8 cellular contexts compared by ENCODE assay signal in the genomic region with DNA sequence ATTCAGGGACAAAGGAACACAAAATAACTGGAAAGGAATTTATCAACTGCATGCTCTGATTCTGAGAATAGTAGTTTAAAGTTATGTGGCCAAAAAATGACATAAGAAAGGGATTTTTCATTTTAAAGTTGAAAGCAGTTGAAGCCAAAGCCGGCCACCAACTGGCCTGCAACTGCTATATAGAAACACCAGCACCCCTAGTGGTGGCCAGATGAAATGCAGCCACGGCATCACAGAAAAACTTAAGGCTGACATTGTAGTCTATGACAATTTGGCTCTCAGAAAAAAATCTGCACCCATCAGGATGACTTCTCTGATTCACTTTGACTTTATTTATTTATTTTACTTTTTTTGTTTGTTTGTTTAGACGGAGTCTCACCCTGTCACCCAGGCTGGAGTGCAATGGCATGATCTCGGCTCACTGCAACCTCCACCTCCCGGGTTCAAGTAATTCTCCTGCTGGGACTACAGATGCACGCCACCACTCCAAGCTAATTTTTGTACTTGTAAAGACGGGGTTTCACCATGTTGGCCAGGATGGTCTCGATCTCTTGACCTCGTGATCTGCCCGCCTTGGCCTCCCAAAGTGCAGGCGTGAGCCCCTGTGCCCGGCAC. TPM values are rescaled to one million over a fixed set of nuclear protein-coding genes. Genes with fewer than 3 reads are reported as not detected.
DNase-seq lines count a peak whose midpoint lies in the region; ATAC-seq, FAIRE-seq and TF ChIP-seq lines count a peak whose summit lies in the region.

No MANE protein-coding gene starts in this region.

- no peaks in the 10 kb centered on the region for H3K79me2 ChIP-seq in mammary epithelial cell (ENCODE audit: insufficient read depth, low read length)

- no peaks in the 10 kb centered on the region for H3K4me1 ChIP-seq in mammary epithelial cell (ENCODE audit: insufficient read depth, low read length)
- no peaks in the 10 kb centered on the region for H3K4me1 ChIP-seq in kidney (ENCODE audit: control insufficient read depth in 1 of 2, insufficient read depth in 1 of 2, low read depth in 1 of 2, low read length in 2 of 2)

- no peak overlapping the region for H3K27ac ChIP-seq in VCaP
- no peak overlapping the region for H3K27ac ChIP-seq in mammary epithelial cell (ENCODE audit: insufficient read depth, low read depth, low read length)
- no peak overlapping the region for H3K27ac ChIP-seq in kidney (ENCODE audit: low read depth in 2 of 2, low read length in 2 of 2)

- DNase-seq in SHP77 (lab: John Stamatoyannopoulos, UW) (peak; percentile 35 to 40), SHP77 treated with DMSO at 0.1 percent for 48 hours (lab: John Stamatoyannopoulos, UW) (no peak), NCI-H1930 (lab: John Stamatoyannopoulos, UW) (peak; percentile 4 to 35), mammary epithelial cell (peak; percentile 38), kidney (peak; percentile 76)
- DNase-seq in stimulated activated CD4-positive, alpha-beta T cell treated with anti-CD3 and anti-CD28 coated beads, Interleukin-2, amount 100 ng/mL, for 48 hours = peak; percentile 55 to 65

- H4K20me1 ChIP-seq in mammary epithelial cell (ENCODE audit: insufficient read depth, low read length) = no peaks in the 10 kb centered on the region

- no peaks in the 10 kb centered on the region for H3K9me3 ChIP-seq in mammary epithelial cell (replicated peaks; ENCODE audit: insufficient read depth, low read length)
- H3K9me3 ChIP-seq in kidney (ENCODE audit: control insufficient read depth in 1 of 2, low read length in 2 of 2) = no peaks in the 10 kb centered on the region

- intact Hi-C loops in mammary epithelial cell (cut with micrococcal nuclease) = loop anchor here (1.0 to 5.0 kb wide), 3 partner anchors 43 to 99 kb away; partner anchors contain the start of gene SLC35F2
- intact Hi-C loops in kidney (cut with DNase I) = no loop called here

- H3K27me3 ChIP-seq in mammary epithelial cell (ENCODE audit: insufficient read depth, low read length) = no peaks in the 10 kb centered on the region

- H3K4me3 ChIP-seq in mammary epithelial cell (replicated peaks in 1 of 3; ENCODE audit: insufficient read depth in 1 of 3, low read depth in 2 of 3, low read length in 3 of 3) = no peak overlapping the region
- H3K4me3 ChIP-seq in kidney (ENCODE audit: low read length in 2 of 2) = no peak overlapping the region

- TF ChIP-seq CTCF in VCaP (conservative IDR thresholded peaks at IDR 0.05) = peak; percentile 91
- TF ChIP-seq CTCF in mammary epithelial cell (conservative IDR thresholded peaks at IDR 0.05 in 1 of 2, IDR thresholded peaks at IDR 0.05 in 1 of 2; ENCODE audit: extremely low read depth in 1 of 2, insufficient read depth in 1 of 2, low read depth in 1 of 2, low read length in 2 of 2) = peak; percentile 96 to 99
- peak; percentile 80 for TF ChIP-seq CTCF in kidney (IDR thresholded peaks at IDR 0.05; ENCODE audit: borderline replicate concordance, extremely low read depth, insufficient read depth)

- H3K36me3 ChIP-seq in mammary epithelial cell (ENCODE audit: insufficient read depth, low read length) (peaks cover 8% of the 10 kb centered on the region), kidney (ENCODE audit: control insufficient read depth in 1 of 2, insufficient read depth in 2 of 2, low read length in 2 of 2) (no peaks in the 10 kb centered on the region)

- WGBS in mammary epithelial cell (ENCODE audit: low coverage, missing lambda C conversion rate) = 66% methylated on average over 10 of the region's 12 CpGs

- dilution Hi-C loops in mammary epithelial cell (cut with HindIII; ENCODE audit: low sequenced_read_pairs) = no loop called here

- ATAC-seq in HG02623 (IDR thresholded peaks at IDR 0.05; ENCODE audit: unreplicated experiment) = peak; percentile 87

- CTCF ChIA-PET in mammary epithelial cell (lab: Charles Lee; ENCODE audit: low non-redundant PET) = no interaction called here

- H2AFZ ChIP-seq in mammary epithelial cell (ENCODE audit: low read depth, low read length) = no peak overlapping the region

- H3K9ac ChIP-seq in mammary epithelial cell (ENCODE audit: insufficient read depth, low read length) (no peak overlapping the region), kidney (ENCODE audit: low read length in 2 of 2) (no peak overlapping the region)

- no TSS peak for BruUV-seq in mammary epithelial cell (replicated peaks; lab: Mats Ljungman, UMichigan)

- peak; percentile 56 for FAIRE-seq in kidney (lab: Jason Lieb, UNC)

- in situ Hi-C loops in mammary epithelial cell (cut with MboI; ENCODE audit: low sequenced_read_pairs in 2 of 2) = no loop called here

- H3K4me2 ChIP-seq in mammary epithelial cell (ENCODE audit: insufficient read depth, low read depth, low read length) = no peak overlapping the region

RNA-seq across cellular contexts. Expression of gene SLC35F2, which starts 59.2 kb away (rescaled TPM):
- total RNA-seq in mammary epithelial cell (10 to 100 TPM; 23.5 to 35.3 TPM), kidney (16.6 TPM)
- polyA plus RNA-seq in mammary epithelial cell (30.8 TPM), kidney (ENCODE audit: insufficient read depth, low read depth, low replicate concordance) (10.2 TPM)
- 67.2 TPM for polyA minus RNA-seq in mammary epithelial cell
